21 cellular contexts compared by ENCODE assay signal in genomic region chr15:57495037-57495436, GRCh38.
DNase-seq lines count a peak whose midpoint lies in the region; ATAC-seq, FAIRE-seq and TF ChIP-seq lines count a peak whose summit lies in the region.
"Had no signal": no experiment of that assay in that cellular context is flagged by ENCODE, and none has a peak within 500 bp of the region (broad histone marks: within the 10 kb centered on the region; RNA-seq: fewer than 3 reads in every experiment).

No MANE protein-coding gene starts in this region.

- H4K20me1 ChIP-seq in GM12878 (ENCODE audit: control insufficient read depth, insufficient read depth) = no peaks in the 10 kb centered on the region

- H3K9me3 ChIP-seq in GM12878 (replicated peaks; ENCODE audit: control insufficient read depth, insufficient read depth, low read length) (no peaks in the 10 kb centered on the region), thyroid gland (no peaks in the 10 kb centered on the region)
- H3K9me3 ChIP-seq: psoas muscle had no signal

- no TSS peak for BruUV-seq in GM12878 (replicated peaks; lab: Mats Ljungman, UMichigan)

- TF ChIP-seq POLR2A in GM12878 (IDR thresholded peaks at IDR 0.05; ENCODE audit: low read depth, low read length) (no peak), thyroid gland (IDR thresholded peaks at IDR 0.05) (no peak)

- H3K4me3 ChIP-seq in GM12865 (ENCODE audit: low read depth, low read length) (no peak overlapping the region), GM12878 (no peak overlapping the region), thyroid gland (replicated peaks in 1 of 3) (no peak overlapping the region)
- H3K4me3 ChIP-seq: psoas muscle, smooth muscle cell had no signal

- WGBS in GM12878 (ENCODE audit: insufficient coverage, insufficient replicate concordance, low lambda C conversion rate, missing lambda C conversion rate) = 3% methylated on average over 2 of the region's 2 CpGs
- WGBS in thyroid gland, 2 donors = 66 to 72% methylated on average over 2 of the region's 2 CpGs

- in situ Hi-C loops in GM12878 (cut with MboI) = no loop called here

- no peaks in the 10 kb centered on the region for H3K79me2 ChIP-seq in GM12878 (ENCODE audit: control insufficient read depth, insufficient read depth, low read length)

- H3K36me3 ChIP-seq in GM12878 (ENCODE audit: control insufficient read depth in 2 of 2, insufficient read depth in 2 of 2, low read length in 1 of 2) (no peaks in the 10 kb centered on the region), thyroid gland (no peaks in the 10 kb centered on the region)

- DNase-seq in GM12865 (ENCODE audit: low read depth) = peak; percentile 33
- DNase-seq in GM12878 (ENCODE audit: low read depth, low spot score) = no peak
- DNase-seq in thyroid gland = no peak
- no peak for DNase-seq in effector CD8-positive, alpha-beta T cell (lab: John Stamatoyannopoulos, UW)
- DNase-seq in activated CD4-positive, CD25-positive, alpha-beta regulatory T cell (lab: John Stamatoyannopoulos, UW) = no peak
- no peak for DNase-seq in activated CD4-positive, CD25-positive, alpha-beta regulatory T cell treated with anti-CD3 and anti-CD28 coated beads, Interleukin-2, amount 50 U/mL, for 72 hours
- DNase-seq: activated CD4-positive, alpha-beta T cell treated with anti-CD3 and anti-CD28 coated beads, Interleukin-2, amount 50 U/mL, for 48 hours; activated naive CD4-positive, alpha-beta T cell treated with Interleukin-2 at 50 U/mL for 16 hours; DMS153; hypothalamus; MV-4-11; NCI-H187 treated with DMSO at 0.1 percent for 48 hours; NCI-H446 treated with DMSO at 0.1 percent for 48 hours; psoas muscle; stimulated activated CD8-positive, alpha-beta memory T cell treated with anti-CD3 and anti-CD28 coated beads, Interleukin-4, amount 100 ng/mL, for 48 hours; substantia nigra had no signal

- H3K27me3 ChIP-seq in GM12878 (replicated peaks in 1 of 2; ENCODE audit: control insufficient read depth in 2 of 2, insufficient read depth in 2 of 2, low read length in 1 of 2) (no peaks in the 10 kb centered on the region; a peak in 1 of 4 replicates), thyroid gland (no peaks in the 10 kb centered on the region)

- FAIRE-seq in GM12878 (lab: Jason Lieb, UNC) = no peak
- FAIRE-seq: keratinocyte had no signal

- RAD21 ChIA-PET in GM12878 (lab: Charles Lee; ENCODE audit: unreplicated experiment) = no interaction called here

- CTCF ChIA-PET in GM12878 (lab: Yijun Ruan, JAX) = interaction anchor here (0.8 to 1.1 kb wide), 2 partner anchors 17 to 32 kb away, joined by 5 read pairs; no protein-coding TSS in a partner anchor

- no peak overlapping the region for H3K9ac ChIP-seq in GM12878 (ENCODE audit: control insufficient read depth, insufficient read depth, low read length)

- no peak overlapping the region for H2AFZ ChIP-seq in GM12878 (ENCODE audit: control insufficient read depth, low read depth, low read length)

- H3K4me2 ChIP-seq in GM12878 (ENCODE audit: control insufficient read depth, insufficient read depth) = 0 out of 2 replicates have a peak overlapping the region, but pooled peaks have one; percentile 36

- H3K27ac ChIP-seq in GM12878 (ENCODE audit: control insufficient read depth, insufficient read depth) (no peak overlapping the region), thyroid gland (peak overlapping the region; percentile 82 to 99 (median 92))
- H3K27ac ChIP-seq: C4-2B, psoas muscle had no signal

- intact Hi-C loops in GM12878 (cut with micrococcal nuclease; ENCODE audit: unreplicated experiment) = no loop called here
- intact Hi-C loops in thyroid gland (cut with DNase I) = no loop called here

- no peak for TF ChIP-seq EP300 in GM12878 (IDR thresholded peaks at IDR 0.05; ENCODE audit: borderline replicate concordance in 1 of 2, control insufficient read depth in 1 of 2, low read depth in 2 of 2, low read length in 2 of 2)

- ATAC-seq in HG02798 (IDR thresholded peaks at IDR 0.05; ENCODE audit: poor library complexity, unreplicated experiment) (peak; percentile 46), GM12878 (no peak)
- ATAC-seq: natural killer cell treated with Interleukin-12 subunit alpha and Interleukin-12 subunit beta and Interleukin-15 and Interleukin-18, amount 100 ng/mL, for 72 hours; psoas muscle had no signal

- no peak for TF ChIP-seq RAD21 in GM12878 (IDR thresholded peaks at IDR 0.05; ENCODE audit: insufficient read depth, low read depth, low read length)

- SMC1A ChIA-PET in GM12878 (lab: Charles Lee; ENCODE audit: uncharacterized antibody, unreplicated experiment) = interaction anchor here (0.7 kb wide), 1 partner anchor 13 kb away, joined by 3 read pairs; no protein-coding TSS in a partner anchor

- H3K4me1 ChIP-seq in GM12878 (ENCODE audit: control insufficient read depth, insufficient read depth, low read length) = peaks cover 7% of the 10 kb centered on the region; the same call in 1 of the 2 replicates
- H3K4me1 ChIP-seq in thyroid gland = peaks cover 55 to 57% of the 10 kb centered on the region in 2 donors
- H3K4me1 ChIP-seq: psoas muscle had no signal

- TF ChIP-seq CTCF in GM12865 (IDR thresholded peaks at IDR 0.05; ENCODE audit: insufficient read depth, low read depth, low read length, missing control alignments) = no peak
- TF ChIP-seq CTCF in GM12878 (IDR thresholded peaks at IDR 0.05 in 2 of 3, conservative IDR thresholded peaks at IDR 0.05 in 1 of 3; ENCODE audit: control insufficient read depth in 2 of 3, extremely low read depth in 1 of 3, insufficient read depth in 1 of 3, low read depth in 3 of 3, low read length in 3 of 3) = no peak
- TF ChIP-seq CTCF in thyroid gland (IDR thresholded peaks at IDR 0.05) = no peak

- POLR2A ChIA-PET in GM12878 (lab: Charles Lee) = no interaction called here

TF ChIP-seq in GM12878, 131 proteins besides CTCF, POLR2A, EP300 and RAD21 (continues in another document):
- TF ChIP-seq SUZ12 (IDR thresholded peaks at IDR 0.05; ENCODE audit: unreplicated experiment) (no peak), FOS (IDR thresholded peaks at IDR 0.05; ENCODE audit: borderline replicate concordance, extremely low read depth, insufficient read length) (no peak), SPI1 (IDR thresholded peaks at IDR 0.05; ENCODE audit: borderline replicate concordance, insufficient read depth, low read depth, low read length) (no peak), IRF3 (IDR thresholded peaks at IDR 0.05) (no peak), GATAD2B (conservative IDR thresholded peaks at IDR 0.05; ENCODE audit: low read depth) (no peak), RUNX3 (IDR thresholded peaks at IDR 0.05; ENCODE audit: low read length) (no peak), BCL3 (IDR thresholded peaks at IDR 0.05; ENCODE audit: borderline replicate concordance, insufficient read depth, low read depth, low read length, poor library complexity, severe bottlenecking) (no peak), TCF12 (IDR thresholded peaks at IDR 0.05; ENCODE audit: low read depth, low read length) (no peak), TBL1XR1 (IDR thresholded peaks at IDR 0.05; ENCODE audit: low read depth, low read length) (no peak), ZBTB40 (IDR thresholded peaks at IDR 0.05; ENCODE audit: borderline replicate concordance) (no peak)
